ENCODE assay signal across 24 cellular contexts in the genomic region with DNA sequence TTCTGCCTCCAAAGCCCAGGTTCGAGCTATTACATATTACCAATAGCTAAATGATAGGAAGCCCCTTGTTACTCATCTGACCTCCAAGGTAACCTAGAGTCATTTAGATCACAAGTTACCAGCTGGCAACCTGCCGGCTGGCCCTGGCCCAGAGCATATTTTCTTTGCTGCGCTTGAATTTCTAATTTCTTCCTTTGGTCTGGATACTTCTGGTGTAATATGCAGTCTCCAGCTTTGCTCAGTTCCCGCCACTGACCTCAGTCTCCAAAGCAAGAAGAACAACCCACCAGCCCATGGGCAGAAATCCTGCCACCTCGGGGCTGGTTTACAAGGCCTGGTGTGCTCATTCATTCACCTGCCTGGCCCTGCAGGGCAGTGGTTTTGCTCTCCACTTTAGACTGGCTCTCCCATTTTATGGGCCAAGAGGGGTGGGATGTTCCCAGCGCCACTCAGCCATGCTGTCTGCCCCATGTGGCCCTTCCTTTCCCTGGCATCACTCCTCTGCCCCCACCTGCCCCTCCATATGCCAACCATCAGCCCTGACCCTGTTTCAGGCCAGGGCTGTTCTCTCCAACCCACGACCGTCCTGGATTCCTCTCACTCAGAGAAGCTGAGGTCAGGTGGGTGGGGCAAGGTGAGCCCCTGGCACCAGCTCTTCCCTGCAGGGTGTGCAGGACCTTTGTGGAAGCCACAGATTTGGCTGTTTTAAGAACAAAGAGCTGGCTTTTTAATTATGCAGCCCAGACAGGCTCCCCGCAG.
DNase-seq lines count a peak whose midpoint lies in the region; ATAC-seq, FAIRE-seq and TF ChIP-seq lines count a peak whose summit lies in the region.
"Had no signal": no experiment of that assay in that cellular context is flagged by ENCODE, and none has a peak within 500 bp of the region (broad histone marks: within the 10 kb centered on the region; RNA-seq: fewer than 3 reads in every experiment).

No MANE protein-coding gene starts in this region.

- TF ChIP-seq CTCF in right atrium auricular region (IDR thresholded peaks at IDR 0.05), result no peak

- no peaks in the 10 kb centered on the region for H3K27me3 ChIP-seq in right atrium auricular region
- H3K27me3 ChIP-seq: BE2C, SJCRH30, transverse colon had no signal

- no peak overlapping the region for H3K4me3 Mint-ChIP-seq in activated CD4-positive, alpha-beta T cell treated with anti-CD3 and anti-CD28 coated beads, Interleukin-2, amount 10 ng/mL, durations not matched to agents 7 days and 5 days
- H3K4me3 Mint-ChIP-seq: activated CD4-positive, alpha-beta memory T cell treated with anti-CD3 and anti-CD28 coated beads for 36 hours; activated naive CD8-positive, alpha-beta T cell; activated T-helper 17 cell treated with anti-CD3 and anti-CD28 coated beads, Interleukin-2, amount 50 U/mL, for 72 hours; CD8-positive, alpha-beta memory T cell; H9; T-cell had no signal

- ATAC-seq in HG02981 (IDR thresholded peaks at IDR 0.05; ENCODE audit: unreplicated experiment), result no peak
- ATAC-seq: activated T-helper 17 cell treated with anti-CD3 and anti-CD28 coated beads, Interleukin-2, amount 50 U/mL, for 72 hours; T-cell had no signal

- H3K4me3 ChIP-seq in right atrium auricular region, result no peak overlapping the region
- H3K4me3 ChIP-seq: left ventricle myocardium inferior, SJCRH30, transverse colon had no signal

- CTCF ChIA-PET in activated CD4-positive, alpha-beta T cell treated with anti-CD3 and anti-CD28 coated beads, Interleukin-2, amount 10 ng/mL, durations not matched to agents 7 days and 5 days (lab: Charles Lee), result interaction anchor here (1.0 kb wide), 1 partner anchor 30 kb away, joined by 3 read pairs; no protein-coding TSS in a partner anchor

- DNase-seq in right atrium auricular region (ENCODE audit: low spot score) (peak; percentile 13), cardiac septum (ENCODE audit: low spot score) (no peak), NCI-H69 (lab: John Stamatoyannopoulos, UW) (peak; percentile 96), hepatic stellate cell (ENCODE audit: low spot score) (peak; percentile 2), RCC 7860 (ENCODE audit: low spot score) (no peak), NK-92 (lab: John Stamatoyannopoulos, UW; ENCODE audit: unreplicated experiment) (no peak)
- no peak for DNase-seq in activated CD4-positive, alpha-beta T cell treated with anti-CD3 and anti-CD28 coated beads, Interleukin-2, amount 10 ng/mL, durations not matched to agents 7 days and 5 days
- DNase-seq: activated CD4-positive, alpha-beta memory T cell treated with anti-CD3 and anti-CD28 coated beads for 36 hours; BE2C; CD8-positive, alpha-beta memory T cell; DMS153; GDM1; H9; left ventricle myocardium inferior; NCI-H1092; NCI-H2029; NCI-H510A treated with DMSO at 0.1 percent for 48 hours; SJCRH30; T-cell; transverse colon had no signal

- H3K36me3 ChIP-seq in right atrium auricular region, result no peaks in the 10 kb centered on the region
- H3K36me3 ChIP-seq: BE2C, left ventricle myocardium inferior, SJCRH30, transverse colon had no signal

- POLR2A ChIA-PET in activated CD4-positive, alpha-beta T cell treated with anti-CD3 and anti-CD28 coated beads, Interleukin-2, amount 10 ng/mL, durations not matched to agents 7 days and 5 days (lab: Charles Lee), result no interaction called here

- no peaks in the 10 kb centered on the region for H3K4me1 Mint-ChIP-seq in activated CD4-positive, alpha-beta T cell treated with anti-CD3 and anti-CD28 coated beads, Interleukin-2, amount 10 ng/mL, durations not matched to agents 7 days and 5 days
- H3K4me1 Mint-ChIP-seq: activated T-helper 17 cell treated with anti-CD3 and anti-CD28 coated beads, Interleukin-2, amount 50 U/mL, for 72 hours; CD8-positive, alpha-beta memory T cell; T-cell had no signal

- intact Hi-C loops in cardiac septum (cut with DNase I), result no loop called here

- no peaks in the 10 kb centered on the region for H3K9me3 ChIP-seq in right atrium auricular region
- H3K9me3 ChIP-seq: BE2C, left ventricle myocardium inferior, SJCRH30, transverse colon had no signal

- no peaks in the 10 kb centered on the region for H3K36me3 Mint-ChIP-seq in activated CD4-positive, alpha-beta T cell treated with anti-CD3 and anti-CD28 coated beads, Interleukin-2, amount 10 ng/mL, durations not matched to agents 7 days and 5 days (ENCODE audit: low read depth)
- H3K36me3 Mint-ChIP-seq: activated CD4-positive, alpha-beta memory T cell treated with anti-CD3 and anti-CD28 coated beads for 36 hours; activated naive CD8-positive, alpha-beta T cell; CD8-positive, alpha-beta memory T cell; T-cell had no signal

- no peaks in the 10 kb centered on the region for H3K9me3 Mint-ChIP-seq in activated CD4-positive, alpha-beta T cell treated with anti-CD3 and anti-CD28 coated beads, Interleukin-2, amount 10 ng/mL, durations not matched to agents 7 days and 5 days
- H3K9me3 Mint-ChIP-seq: activated CD4-positive, alpha-beta memory T cell treated with anti-CD3 and anti-CD28 coated beads for 36 hours; activated T-helper 17 cell treated with anti-CD3 and anti-CD28 coated beads, Interleukin-2, amount 50 U/mL, for 72 hours; H9; T-cell had no signal

- H3K4me1 ChIP-seq in right atrium auricular region, result peaks cover 0 to 11% of the 10 kb centered on the region in 2 donors
- H3K4me1 ChIP-seq: BE2C, SJCRH30 had no signal

- FAIRE-seq in RCC 7860 (lab: Jason Lieb, UNC), result no peak
- FAIRE-seq: GM19239 had no signal

- peaks cover 4% of the 10 kb centered on the region for H3K27me3 Mint-ChIP-seq in activated CD4-positive, alpha-beta T cell treated with anti-CD3 and anti-CD28 coated beads, Interleukin-2, amount 10 ng/mL, durations not matched to agents 7 days and 5 days

- no peak overlapping the region for H3K27ac ChIP-seq in right atrium auricular region
- H3K27ac ChIP-seq: left ventricle myocardium inferior, SJCRH30, transverse colon had no signal

- no peak overlapping the region for H3K27ac Mint-ChIP-seq in activated CD4-positive, alpha-beta T cell treated with anti-CD3 and anti-CD28 coated beads, Interleukin-2, amount 10 ng/mL, durations not matched to agents 7 days and 5 days
- H3K27ac Mint-ChIP-seq: activated CD4-positive, alpha-beta memory T cell treated with anti-CD3 and anti-CD28 coated beads for 36 hours; activated naive CD8-positive, alpha-beta T cell; activated T-helper 17 cell treated with anti-CD3 and anti-CD28 coated beads, Interleukin-2, amount 50 U/mL, for 72 hours; CD8-positive, alpha-beta memory T cell; T-cell had no signal

Comparison
In these comparisons a context has a peak if more than half of its experiments do, and no peak if none do; other contexts are left out.
1. DNase-seq: peak in right atrium auricular region (single experiment), NCI-H69 (single experiment) and hepatic stellate cell (single experiment); none in cardiac septum (single experiment), activated CD4-positive, alpha-beta T cell treated with anti-CD3 and anti-CD28 coated beads, Interleukin-2, amount 10 ng/mL, durations not matched to agents 7 days and 5 days (single experiment), RCC 7860 (single experiment) and NK-92 (single experiment).